ENCODE assay signal across 9 cellular contexts in genomic region chr20:46690219-46691111, GRCh38. TPM values are rescaled to one million over a fixed set of nuclear protein-coding genes. Genes with fewer than 3 reads are reported as not detected.
DNase-seq lines count a peak whose midpoint lies in the region; ATAC-seq and TF ChIP-seq lines count a peak whose summit lies in the region.
"Had no signal": no experiment of that assay in that cellular context is flagged by ENCODE, and none has a peak within 500 bp of the region (broad histone marks: within the 10 kb centered on the region; RNA-seq: fewer than 3 reads in every experiment).

No MANE protein-coding gene starts in this region.

- H3K4me1 Mint-ChIP-seq in CD4-positive, CD25-positive, alpha-beta regulatory T cell, result peaks cover 18 to 51% (median 34%) of the 10 kb centered on the region in 4 donors
- H3K4me1 Mint-ChIP-seq in neural progenitor cell, result peaks cover 33% of the 10 kb centered on the region

- ATAC-seq in CD4-positive, CD25-positive, alpha-beta regulatory T cell (ENCODE audit: low read depth in 2 of 2), result no peak
- ATAC-seq in GM18870 (IDR thresholded peaks at IDR 0.05; ENCODE audit: unreplicated experiment), result no peak

- H3K4me3 Mint-ChIP-seq in CD4-positive, CD25-positive, alpha-beta regulatory T cell, result peak overlapping the region; percentile 63 to 99 (median 97)
- H3K4me3 Mint-ChIP-seq in neural progenitor cell, result peak overlapping the region; percentile 66

- peak overlapping the region; percentile 89 for H2AFZ ChIP-seq in neural progenitor cell (replicated peaks)

- H3K79me2 ChIP-seq in neural progenitor cell (ENCODE audit: low read depth), result peaks cover 33% of the 10 kb centered on the region

- peak overlapping the region; percentile 92 for H3K4me3 ChIP-seq in CD4-positive, CD25-positive, alpha-beta regulatory T cell (ENCODE audit: low read depth, low read length)
- H3K4me3 ChIP-seq in NT2/D1 (ENCODE audit: insufficient read length, low read depth), result peak overlapping the region; percentile 23
- peak overlapping the region; percentile 75 to 95 for H3K4me3 ChIP-seq in duodenal mucosa (ENCODE audit: low read depth in 1 of 2, low read length in 2 of 2)
- H3K4me3 ChIP-seq in neural progenitor cell, result peak overlapping the region; percentile 47

- peaks cover 24% of the 10 kb centered on the region for H3F3A ChIP-seq in neural progenitor cell (ENCODE audit: low read depth)

- no peaks in the 10 kb centered on the region for H3K27me3 Mint-ChIP-seq in CD4-positive, CD25-positive, alpha-beta regulatory T cell
- peaks cover 13% of the 10 kb centered on the region for H3K27me3 Mint-ChIP-seq in neural progenitor cell (ENCODE audit: insufficient read depth, low read depth)

- peak overlapping the region; percentile 79 for H3K27ac ChIP-seq in CD4-positive, CD25-positive, alpha-beta regulatory T cell (ENCODE audit: insufficient read depth, low read length, poor library complexity, severe bottlenecking)
- H3K27ac ChIP-seq in duodenal mucosa (ENCODE audit: low read depth, low read length) (peak overlapping the region; percentile 68), neural progenitor cell (no peak overlapping the region), caudate nucleus (ENCODE audit: low read depth, low read length) (no peak overlapping the region)

- peaks cover 31% of the 10 kb centered on the region for H3K4me1 ChIP-seq in CD4-positive, CD25-positive, alpha-beta regulatory T cell (ENCODE audit: control insufficient read depth, insufficient read depth, low read length, poor library complexity, severe bottlenecking)
- H3K4me1 ChIP-seq in NT2/D1 (ENCODE audit: insufficient read depth, insufficient read length) (no peaks in the 10 kb centered on the region), duodenal mucosa (ENCODE audit: control insufficient read depth in 1 of 2, insufficient read depth in 2 of 2, low read length in 2 of 2) (peaks cover 15 to 17% of the 10 kb centered on the region in 2 donors), neural progenitor cell (peaks cover 16% of the 10 kb centered on the region)

- peak overlapping the region; percentile 84 for H3K9ac ChIP-seq in NT2/D1 (ENCODE audit: insufficient read length, low read depth)
- peak overlapping the region; percentile 45 to 92 for H3K9ac ChIP-seq in duodenal mucosa (ENCODE audit: low read depth in 1 of 2, low read length in 2 of 2)
- peak overlapping the region; percentile 66 for H3K9ac ChIP-seq in neural progenitor cell

- H3K27me3 ChIP-seq in CD4-positive, CD25-positive, alpha-beta regulatory T cell (ENCODE audit: control insufficient read depth, insufficient read depth, low read length), result no peaks in the 10 kb centered on the region
- H3K27me3 ChIP-seq in NT2/D1 (ENCODE audit: insufficient read depth, insufficient read length), result no peaks in the 10 kb centered on the region
- no peaks in the 10 kb centered on the region for H3K27me3 ChIP-seq in duodenal mucosa (ENCODE audit: control insufficient read depth in 1 of 2, insufficient read depth in 2 of 2, low read length in 2 of 2)
- H3K27me3 ChIP-seq in neural progenitor cell, result no peaks in the 10 kb centered on the region
- H3K27me3 ChIP-seq: cardiac muscle cell had no signal

- no peak for DNase-seq in CD4-positive, CD25-positive, alpha-beta regulatory T cell
- DNase-seq in NT2/D1 (ENCODE audit: low read depth, low spot score) (no peak), neural progenitor cell (ENCODE audit: low spot score) (no peak), caudate nucleus (lab: John Stamatoyannopoulos, UW) (no peak), NCI-H1048 (lab: John Stamatoyannopoulos, UW) (no peak)
- no peak for DNase-seq in effector CD8-positive, alpha-beta T cell (lab: John Stamatoyannopoulos, UW)

- H3K9me3 Mint-ChIP-seq in CD4-positive, CD25-positive, alpha-beta regulatory T cell, result no peaks in the 10 kb centered on the region
- no peaks in the 10 kb centered on the region for H3K9me3 Mint-ChIP-seq in neural progenitor cell

- TF ChIP-seq CTCF in neural progenitor cell (IDR thresholded peaks at IDR 0.05), result no peak

- peaks cover 11% of the 10 kb centered on the region for H3K36me3 ChIP-seq in CD4-positive, CD25-positive, alpha-beta regulatory T cell (ENCODE audit: control insufficient read depth, insufficient read depth, low read length)
- H3K36me3 ChIP-seq in NT2/D1 (ENCODE audit: insufficient read depth, insufficient read length, low read length) (peaks cover 20% of the 10 kb centered on the region), duodenal mucosa (ENCODE audit: control insufficient read depth in 1 of 2, insufficient read depth in 2 of 2, low read length in 2 of 2) (peaks cover 0 to 12% of the 10 kb centered on the region in 2 donors), neural progenitor cell (no peaks in the 10 kb centered on the region)
- H3K36me3 ChIP-seq: cardiac muscle cell had no signal

- peak overlapping the region in 1 of 3 donors; percentile 97 for H3K27ac Mint-ChIP-seq in CD4-positive, CD25-positive, alpha-beta regulatory T cell
- peak overlapping the region; percentile 35 for H3K27ac Mint-ChIP-seq in neural progenitor cell

- peak overlapping the region; percentile 82 for H3K4me2 ChIP-seq in neural progenitor cell

- H3K36me3 Mint-ChIP-seq in CD4-positive, CD25-positive, alpha-beta regulatory T cell, result peaks cover 16% of the 10 kb centered on the region
- H3K36me3 Mint-ChIP-seq in neural progenitor cell, result peaks cover 11% of the 10 kb centered on the region

- H4K20me1 ChIP-seq in neural progenitor cell (ENCODE audit: low read depth), result no peaks in the 10 kb centered on the region

- H3K9me3 ChIP-seq in CD4-positive, CD25-positive, alpha-beta regulatory T cell (ENCODE audit: control insufficient read depth in 2 of 2, low read length in 2 of 2), result no peaks in the 10 kb centered on the region
- H3K9me3 ChIP-seq in NT2/D1 (ENCODE audit: insufficient read depth, low read length), result no peaks in the 10 kb centered on the region
- H3K9me3 ChIP-seq in duodenal mucosa (ENCODE audit: control insufficient read depth in 1 of 2, low read length in 2 of 2), result no peaks in the 10 kb centered on the region
- no peaks in the 10 kb centered on the region for H3K9me3 ChIP-seq in neural progenitor cell (ENCODE audit: low read depth)

RNA-seq across cellular contexts. Expression of gene TP53RK, which starts 1.2 kb away (rescaled TPM):
- total RNA-seq in CD4-positive, CD25-positive, alpha-beta regulatory T cell, result 6.6 TPM
- polyA plus RNA-seq in CD4-positive, CD25-positive, alpha-beta regulatory T cell, result 10 to 100 TPM; 17.7 to 23.6 (median 19.3) TPM
- 15.9 and 16.3 TPM in 2 replicates for total RNA-seq in neural progenitor cell (ENCODE audit: low replicate concordance)

RNA-seq across cellular contexts. Expression of gene SLC2A10, which starts 19.0 kb away (rescaled TPM):
- total RNA-seq in CD4-positive, CD25-positive, alpha-beta regulatory T cell, result not detected
- polyA plus RNA-seq in CD4-positive, CD25-positive, alpha-beta regulatory T cell, result not detected
- 9.2 and 9.6 TPM in 2 replicates for total RNA-seq in neural progenitor cell (ENCODE audit: low replicate concordance)

RNA-seq across cellular contexts. Expression of gene SLC13A3, which starts 39.2 kb away (rescaled TPM):
- 0.67 TPM for total RNA-seq in CD4-positive, CD25-positive, alpha-beta regulatory T cell
- not detected for polyA plus RNA-seq in CD4-positive, CD25-positive, alpha-beta regulatory T cell
- 4.5 and 7.4 TPM in 2 replicates for total RNA-seq in neural progenitor cell (ENCODE audit: low replicate concordance)

Comparison
In these comparisons a context has a peak if more than half of its experiments do, and no peak if none do; other contexts are left out.
1. H3K27ac ChIP-seq: peak in CD4-positive, CD25-positive, alpha-beta regulatory T cell (single experiment) and duodenal mucosa (single experiment); none in neural progenitor cell (single experiment) and caudate nucleus (single experiment).
2. H3K4me3 ChIP-seq: peak in every context shown above with its lines; median percentile 92 in CD4-positive, CD25-positive, alpha-beta regulatory T cell; 85 in duodenal mucosa; 47 in neural progenitor cell; 23 in NT2/D1.
3. RNA of gene SLC2A10, which starts 19.0 kb away (total RNA-seq): 9.2 to 9.6 TPM in neural progenitor cell; not detected in CD4-positive, CD25-positive, alpha-beta regulatory T cell (single experiment); every median in the first group is over 10 times any median in the second.
4. Peak in every context shown above with its lines, with median percentiles within 50 percentile points of each other: H3K9ac ChIP-seq.